In the genomic region with DNA sequence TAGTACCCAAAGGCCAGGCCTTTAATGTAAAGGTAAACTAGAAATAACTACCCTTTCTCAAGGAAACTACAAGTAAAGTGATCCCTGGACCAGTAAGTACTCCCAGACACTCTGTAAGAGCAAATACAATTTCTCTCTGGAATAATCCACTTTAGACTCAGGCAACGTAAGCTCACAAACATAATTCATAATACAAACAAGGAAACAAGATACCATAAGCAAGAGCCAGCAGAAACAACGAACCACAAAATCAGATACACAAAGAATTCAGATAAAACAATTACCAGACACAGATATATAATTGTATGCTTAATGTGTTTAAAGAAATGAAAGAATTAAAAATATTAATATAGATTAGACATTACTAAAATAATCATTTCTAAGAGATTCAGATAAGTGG, we compare ENCODE assay signal across 1 cellular context.
TF ChIP-seq lines count a peak whose summit lies in the region.

No MANE protein-coding gene starts in this region.

TF ChIP-seq in K562, 482 proteins besides CTCF, POLR2A, EP300 and RAD21:
- TF ChIP-seq PTRF (tag; IDR thresholded peaks at IDR 0.05) (no peak), ZNF3 (CRISPR knock-in tag; IDR thresholded peaks at IDR 0.05) (no peak), ZNF41 (CRISPR knock-in tag; conservative IDR thresholded peaks at IDR 0.05) (peak; percentile 98), ZNF445 (CRISPR knock-in tag; IDR thresholded peaks at IDR 0.05; ENCODE audit: low read depth) (no peak), ZEB2 (IDR thresholded peaks at IDR 0.05) (no peak)
TF ChIP-seq in K562: peak in this region for 1.
